16 cellular contexts compared by ENCODE assay signal in the genomic region with DNA sequence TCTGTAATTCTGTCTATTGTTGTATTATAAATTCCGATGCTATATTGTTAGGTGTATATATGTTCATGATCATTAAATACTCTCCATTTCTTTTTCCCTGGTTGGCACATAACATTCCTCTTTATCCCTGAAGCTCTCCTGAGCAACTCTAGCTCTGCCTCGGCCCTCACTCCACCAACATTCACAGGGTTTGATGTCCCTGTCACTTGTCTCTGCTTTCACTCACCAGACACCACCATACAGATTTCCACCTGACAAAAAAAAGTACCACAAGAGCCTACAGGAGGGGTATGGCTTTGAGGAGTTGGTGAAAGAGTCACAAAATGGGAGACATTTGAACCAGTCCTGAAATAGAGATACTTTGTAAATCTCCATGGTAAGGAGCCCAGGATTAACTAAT. TPM values are rescaled to one million over a fixed set of nuclear protein-coding genes. Genes with fewer than 3 reads are reported as not detected.
A peak's percentile ranks its signal among the peaks of the same experiment; 100 is the strongest.
DNase-seq lines count a peak whose midpoint lies in the region; ATAC-seq and TF ChIP-seq lines count a peak whose summit lies in the region.
"Had no signal": no experiment of that assay in that cellular context is flagged by ENCODE, and none has a peak within 500 bp of the region (broad histone marks: within the 10 kb centered on the region; RNA-seq: fewer than 3 reads in every experiment).

No MANE protein-coding gene starts in this region.

- DNase-seq in Right ventricle myocardium superior (no peak), right atrium auricular region (ENCODE audit: low spot score) (no peak), T-helper 17 cell (no peak), left ventricle myocardium inferior (no peak), A673 (ENCODE audit: low spot score) (no peak), GM20000 (ENCODE audit: low spot score) (no peak), Caco-2 (no peak)
- DNase-seq: C1 segment of cervical spinal cord; CD4-positive, alpha-beta T cell; DMS79 treated with DMSO at 0.1 percent for 48 hours; EL had no signal

- H3K27ac ChIP-seq in right atrium auricular region, result peak overlapping the region in 1 of 2 donors; percentile 31
- peak overlapping the region; percentile 41 for H3K27ac ChIP-seq in left ventricle myocardium inferior (replicated peaks)
- no peak overlapping the region for H3K27ac ChIP-seq in A673 (ENCODE audit: low read depth, low read length, poor library complexity, severe bottlenecking)
- H3K27ac ChIP-seq: HL-60 had no signal

- H3K4me1 Mint-ChIP-seq in T-helper 17 cell, result peaks cover 14% of the 10 kb centered on the region
- H3K4me1 Mint-ChIP-seq in Caco-2 (ENCODE audit: low read depth, unreplicated experiment), result no peaks in the 10 kb centered on the region

- H3K4me3 ChIP-seq in right atrium auricular region, result no peak overlapping the region
- no peak overlapping the region for H3K4me3 ChIP-seq in left ventricle myocardium inferior
- no peak overlapping the region for H3K4me3 ChIP-seq in A673 (ENCODE audit: low read depth, low read length, poor library complexity, severe bottlenecking)
- no peak overlapping the region for H3K4me3 ChIP-seq in Caco-2 (ENCODE audit: low read depth, low read length)

- peak overlapping the region; percentile 17 for H3K27ac Mint-ChIP-seq in T-helper 17 cell
- no peak overlapping the region for H3K27ac Mint-ChIP-seq in Caco-2 (ENCODE audit: unreplicated experiment)
- H3K27ac Mint-ChIP-seq: B cell; CD4-positive, alpha-beta T cell had no signal

- H3K9me3 ChIP-seq in right atrium auricular region (no peaks in the 10 kb centered on the region), T-helper 17 cell (ENCODE audit: control insufficient read depth, low read length, poor library complexity, severe bottlenecking) (no peaks in the 10 kb centered on the region), left ventricle myocardium inferior (replicated peaks) (no peaks in the 10 kb centered on the region), A673 (ENCODE audit: low read depth, low read length, poor library complexity, severe bottlenecking) (no peaks in the 10 kb centered on the region), Caco-2 (no peaks in the 10 kb centered on the region)

- TF ChIP-seq CTCF in right atrium auricular region (IDR thresholded peaks at IDR 0.05) (no peak), left ventricle myocardium inferior (IDR thresholded peaks at IDR 0.05; ENCODE audit: borderline replicate concordance) (no peak), A673 (conservative IDR thresholded peaks at IDR 0.05; ENCODE audit: low read depth, low read length) (no peak), GM20000 (IDR thresholded peaks at IDR 0.05; ENCODE audit: extremely low read depth, missing control alignments) (no peak), Caco-2 (IDR thresholded peaks at IDR 0.05; ENCODE audit: insufficient read depth in 1 of 2, low read depth in 1 of 2, low read length in 1 of 2, severe bottlenecking in 1 of 2, unreplicated experiment in 1 of 2) (no peak)

- CTCF ChIA-PET in A673 (lab: Charles Lee) (no interaction called here), Caco-2 (lab: Charles Lee) (no interaction called here)

- H3K9me3 Mint-ChIP-seq in Caco-2 (ENCODE audit: unreplicated experiment), result no peaks in the 10 kb centered on the region
- H3K9me3 Mint-ChIP-seq: CD4-positive, alpha-beta T cell had no signal

- POLR2A ChIA-PET in A673 (lab: Charles Lee; ENCODE audit: low non-redundant PET), result no interaction called here
- POLR2A ChIA-PET in Caco-2 (lab: Charles Lee), result no interaction called here

- no peak overlapping the region for H3K4me3 Mint-ChIP-seq in T-helper 17 cell
- no peak overlapping the region for H3K4me3 Mint-ChIP-seq in Caco-2 (ENCODE audit: unreplicated experiment)
- H3K4me3 Mint-ChIP-seq: B cell; CD4-positive, alpha-beta T cell had no signal

- peaks cover 52% of the 10 kb centered on the region for H3K27me3 Mint-ChIP-seq in T-helper 17 cell
- peaks cover 17% of the 10 kb centered on the region for H3K27me3 Mint-ChIP-seq in Caco-2 (ENCODE audit: insufficient read depth, unreplicated experiment)

- H3K36me3 ChIP-seq in right atrium auricular region (no peaks in the 10 kb centered on the region), left ventricle myocardium inferior (no peaks in the 10 kb centered on the region), A673 (ENCODE audit: insufficient read depth, low read length, poor library complexity, severe bottlenecking) (no peaks in the 10 kb centered on the region), Caco-2 (ENCODE audit: control insufficient read depth, insufficient read depth, low read length) (no peaks in the 10 kb centered on the region)

- H3K4me1 ChIP-seq in right atrium auricular region (peaks cover 0 to 10% of the 10 kb centered on the region in 2 donors), left ventricle myocardium inferior (peaks cover 15% of the 10 kb centered on the region), A673 (ENCODE audit: insufficient read depth, low read length, poor library complexity, severe bottlenecking) (peaks cover 5% of the 10 kb centered on the region), Caco-2 (no peaks in the 10 kb centered on the region)

- ATAC-seq in Right ventricle myocardium superior (ENCODE audit: poor library complexity) (peak; percentile 18), T-helper 17 cell (no peak)
- ATAC-seq: HCT116 had no signal

- BruUV-seq in A673 (replicated peaks; lab: Mats Ljungman, UMichigan) (no TSS peak), Caco-2 (replicated peaks; lab: Mats Ljungman, UMichigan) (no TSS peak)

- intact Hi-C loops in Right ventricle myocardium superior (cut with DNase I) (no loop called here), left ventricle myocardium inferior (cut with micrococcal nuclease) (no loop called here), A673 (cut with micrococcal nuclease; ENCODE audit: unreplicated experiment) (no loop called here), Caco-2 (cut with micrococcal nuclease; ENCODE audit: unreplicated experiment) (no loop called here)

- peaks cover 8% of the 10 kb centered on the region for H3K36me3 Mint-ChIP-seq in T-helper 17 cell (ENCODE audit: low read depth)
- no peaks in the 10 kb centered on the region for H3K36me3 Mint-ChIP-seq in Caco-2 (ENCODE audit: insufficient read depth, unreplicated experiment)

- H3K27me3 ChIP-seq in right atrium auricular region (peaks cover 0 to 14% of the 10 kb centered on the region in 2 donors), left ventricle myocardium inferior (ENCODE audit: low read depth) (peaks cover 39% of the 10 kb centered on the region), A673 (replicated peaks; ENCODE audit: insufficient read depth, low read depth, low read length, poor library complexity) (no peaks in the 10 kb centered on the region), Caco-2 (replicated peaks; ENCODE audit: control insufficient read depth, insufficient read depth, low read length) (no peaks in the 10 kb centered on the region)

RNA-seq across cellular contexts. Expression of a gene that starts 8.8 kb away (rescaled TPM):
- total RNA-seq in Right ventricle myocardium superior, result 0.51 TPM
- not detected for total RNA-seq in right atrium auricular region
- total RNA-seq in T-helper 17 cell, result not detected
- 3.3 TPM for total RNA-seq in left ventricle myocardium inferior
- total RNA-seq in A673 (2021), result 8.3 and 12.4 TPM in 2 replicates
- 0.12 and 0.32 TPM in 2 replicates for total RNA-seq in Caco-2 (2022)
- total RNA-seq: A172; B cell; CD4-positive, alpha-beta T cell had no signal

RNA-seq across cellular contexts. Expression of a gene that starts 23.2 kb away (rescaled TPM):
- total RNA-seq in Right ventricle myocardium superior (not detected), right atrium auricular region (not detected), T-helper 17 cell (not detected), left ventricle myocardium inferior (not detected), A673 (2021) (not detected in 2 replicates), Caco-2 (2022) (not detected in 2 replicates)
- total RNA-seq: A172; B cell; CD4-positive, alpha-beta T cell; H4 had no signal

RNA-seq across cellular contexts. Expression of a gene that starts 38.2 kb away (rescaled TPM):
- total RNA-seq in Right ventricle myocardium superior (not detected), right atrium auricular region (not detected), T-helper 17 cell (not detected), left ventricle myocardium inferior (not detected), A673 (2021) (0.80 and 2.8 TPM in 2 replicates), Caco-2 (2022) (not detected in 2 replicates)
- total RNA-seq: A172; B cell; CD4-positive, alpha-beta T cell; H4 had no signal

RNA-seq across cellular contexts. Expression of a gene that starts 53.4 kb away (rescaled TPM):
- total RNA-seq in Right ventricle myocardium superior (not detected), right atrium auricular region (not detected), T-helper 17 cell (not detected), left ventricle myocardium inferior (not detected), A673 (2021) (1.6 and 1.8 TPM in 2 replicates), Caco-2 (2022) (not detected in 2 replicates)
- total RNA-seq: A172; B cell; CD4-positive, alpha-beta T cell; H4 had no signal
